ENCODE assay signal across 20 cellular contexts in genomic region chr1:4944072-4944471, GRCh38.
A peak's percentile ranks its signal among the peaks of the same experiment; 100 is the strongest.
DNase-seq lines count a peak whose midpoint lies in the region; ATAC-seq, FAIRE-seq and TF ChIP-seq lines count a peak whose summit lies in the region.
"Had no signal": no experiment of that assay in that cellular context is flagged by ENCODE, and none has a peak within 500 bp of the region (broad histone marks: within the 10 kb centered on the region; RNA-seq: fewer than 3 reads in every experiment).

No MANE protein-coding gene starts in this region.

- TF ChIP-seq CTCF in MM.1S (IDR thresholded peaks at IDR 0.05; ENCODE audit: low read length) (no peak), coronary artery (IDR thresholded peaks at IDR 0.05) (no peak), tibial artery (IDR thresholded peaks at IDR 0.05) (no peak)

- H3K27ac ChIP-seq in MM.1S (ENCODE audit: low read length) (no peak overlapping the region), coronary artery (peak overlapping the region; percentile 28 to 78), tibial artery (peak overlapping the region; percentile 14 to 52)
- H3K27ac ChIP-seq: 22Rv1; A549; BLaER1 treated with 17β-estradiol and CSF1 and Interleukin-3, amounts not matched to agents 10 nM and 100 nM; C4-2B had no signal

- no peak for ATAC-seq in activated CD4-positive, CD25-positive, alpha-beta regulatory T cell treated with anti-CD3 and anti-CD28 coated beads, Interleukin-2, amount 50 U/mL, for 24 hours
- ATAC-seq: A549; CD8-positive, alpha-beta T cell had no signal

- H4K20me1 ChIP-seq in MM.1S (ENCODE audit: insufficient read depth, low read length) = no peaks in the 10 kb centered on the region
- H4K20me1 ChIP-seq: BLaER1 treated with 17β-estradiol and CSF1 and Interleukin-3, amounts not matched to agents 10 nM and 100 nM had no signal

- no peak for FAIRE-seq in HTR-8/SVneo (lab: Jason Lieb, UNC)
- FAIRE-seq: A549, D721Med, G401.6, GM12891, GM18507 had no signal

- H3K9ac ChIP-seq in MM.1S (ENCODE audit: low read length) = no peak overlapping the region; the same call in 1 of the 2 replicates
- H3K9ac ChIP-seq: BLaER1 treated with 17β-estradiol and CSF1 and Interleukin-3, amounts not matched to agents 10 nM and 100 nM had no signal

- no peaks in the 10 kb centered on the region for H3K9me3 ChIP-seq in MM.1S (replicated peaks; ENCODE audit: insufficient read depth, low read length)
- no peaks in the 10 kb centered on the region for H3K9me3 ChIP-seq in tibial artery
- H3K9me3 ChIP-seq: A549, Caco-2 had no signal

- no peaks in the 10 kb centered on the region for H3K36me3 ChIP-seq in MM.1S (replicated peaks; ENCODE audit: insufficient read depth, low read length)
- H3K36me3 ChIP-seq in tibial artery = no peaks in the 10 kb centered on the region
- H3K36me3 ChIP-seq: BLaER1 treated with 17β-estradiol and CSF1 and Interleukin-3, amounts not matched to agents 10 nM and 100 nM had no signal

- no peaks in the 10 kb centered on the region for H3F3A ChIP-seq in MM.1S (ENCODE audit: insufficient read depth, low read length)

- intact Hi-C loops in tibial artery (cut with DNase I; ENCODE audit: low total_unique reads) = no loop called here

- H3K4me3 ChIP-seq in MM.1S (ENCODE audit: low read length) (peak overlapping the region; percentile 37), coronary artery (no peak overlapping the region), tibial artery (no peak overlapping the region)
- H3K4me3 ChIP-seq: A549; BLaER1 treated with 17β-estradiol and CSF1 and Interleukin-3, amounts not matched to agents 10 nM and 100 nM had no signal

- DNase-seq in MM.1S (peak; percentile 47), coronary artery (ENCODE audit: low spot score) (no peak), tibial artery (no peak), HTR-8/SVneo (ENCODE audit: insufficient read length, low spot score) (no peak)
- DNase-seq: AML-193; Caco-2; Calu3; CD4-positive, alpha-beta T cell; CD8-positive, alpha-beta T cell; DMS79 treated with DMSO at 0.1 percent for 48 hours; GF-D8 had no signal

- H3K27me3 ChIP-seq in MM.1S (replicated peaks; ENCODE audit: insufficient read depth, low read length) = peaks cover 27% of the 10 kb centered on the region
- H3K27me3 ChIP-seq in tibial artery = no peaks in the 10 kb centered on the region
- H3K27me3 ChIP-seq: BLaER1 treated with 17β-estradiol and CSF1 and Interleukin-3, amounts not matched to agents 10 nM and 100 nM had no signal

- peak overlapping the region; percentile 56 for H3K4me2 ChIP-seq in MM.1S (ENCODE audit: low read depth, low read length)
- H3K4me2 ChIP-seq: A549 had no signal

- H2AFZ ChIP-seq in MM.1S (ENCODE audit: low read length) = peak overlapping the region; percentile 54

- H3K79me2 ChIP-seq in MM.1S (ENCODE audit: low read length) = no peaks in the 10 kb centered on the region

- H3K4me1 ChIP-seq in MM.1S (ENCODE audit: low read length) (no peaks in the 10 kb centered on the region), tibial artery (peaks cover 0 to 59% (median 21%) of the 10 kb centered on the region in 4 donors)
- H3K4me1 ChIP-seq: A549, Caco-2 had no signal

- no peaks in the 10 kb centered on the region for H3K9me2 ChIP-seq in MM.1S (replicated peaks; ENCODE audit: insufficient read depth, low read length)
